In genomic region chr6:72175936-72176335, GRCh38 we compare ENCODE assay signal across 22 cellular contexts.
"Had no signal": no experiment of that assay in that cellular context is flagged by ENCODE, and none has a peak within 500 bp of the region (broad histone marks: within the 10 kb centered on the region; RNA-seq: fewer than 3 reads in every experiment).

No MANE protein-coding gene starts in this region.

- H3K9me3 ChIP-seq: esophagus muscularis mucosa, heart left ventricle, mucosa of descending colon, neutrophil, right atrium auricular region, sigmoid colon, testis, tibial nerve, upper lobe of right lung, vagina had no signal

- H3K4me3 ChIP-seq: esophagus muscularis mucosa, heart left ventricle, mucosa of descending colon, right atrium auricular region, sigmoid colon, skin epidermis, testis, tibial nerve, upper lobe of right lung, vagina had no signal

- ATAC-seq: heart left ventricle; mucosa of descending colon; naive thymus-derived CD8-positive, alpha-beta T cell; stimulated activated naive B cell treated with anti-CD40 and anti-IgM and Interleukin-4, amounts not matched to agents 10 μg/mL and 1 μg/mL and 100 μg/mL, for 72 hours; stimulated activated naive CD8-positive, alpha-beta T cell treated with anti-CD3 and anti-CD28 coated beads, Interleukin-15, amount 100 ng/mL, for 72 hours; upper lobe of right lung had no signal

- H3K27me3 ChIP-seq: esophagus muscularis mucosa, right atrium auricular region, sigmoid colon, testis, upper lobe of right lung, vagina had no signal

- DNase-seq: effector memory CD4-positive, alpha-beta T cell; heart left ventricle; hippocampal formation; kidney glomerular epithelial cell; mammary epithelial cell; mucosa of descending colon; naive thymus-derived CD8-positive, alpha-beta T cell; posterior cingulate gyrus; sigmoid colon; stimulated activated CD4-positive, alpha-beta T cell treated with anti-CD3 and anti-CD28 coated beads, Interleukin-2, amount 100 ng/mL, for 24 hours; stimulated activated CD4-positive, alpha-beta T cell treated with anti-CD3 and anti-CD28 coated beads, Interleukin-4, amount 100 ng/mL, for 4 hours; stimulated activated naive B cell treated with anti-CD40 and anti-IgM and Interleukin-4, amounts not matched to agents 10 μg/mL and 1 μg/mL and 100 μg/mL, for 72 hours; stimulated activated naive CD8-positive, alpha-beta T cell treated with anti-CD3 and anti-CD28 coated beads, Interleukin-15, amount 100 ng/mL, for 72 hours; testis; upper lobe of right lung had no signal

- H3K27ac ChIP-seq: epithelial cell of prostate, esophagus muscularis mucosa, heart left ventricle, neutrophil, right atrium auricular region, sigmoid colon, skin epidermis, testis, tibial nerve, upper lobe of right lung, vagina had no signal
